22 cellular contexts compared by ENCODE assay signal in genomic region chr10:57979466-57979865, GRCh38.
DNase-seq lines count a peak whose midpoint lies in the region; ATAC-seq, FAIRE-seq and TF ChIP-seq lines count a peak whose summit lies in the region.
"Had no signal": no experiment of that assay in that cellular context is flagged by ENCODE, and none has a peak within 500 bp of the region (broad histone marks: within the 10 kb centered on the region; RNA-seq: fewer than 3 reads in every experiment).

No MANE protein-coding gene starts in this region.

- DNase-seq in SKM-1 treated with dmso at 0.1 percent for 144 hours (lab: John Stamatoyannopoulos, UW; ENCODE audit: unreplicated experiment) (peak; percentile 42), SKM-1 (lab: John Stamatoyannopoulos, UW; ENCODE audit: unreplicated experiment) (no peak), OCI-M1 (lab: John Stamatoyannopoulos, UW) (peak; percentile 42), fibroblast of pulmonary artery (ENCODE audit: low read depth) (peak; percentile 27), urothelium cell line (ENCODE audit: low spot score) (peak; percentile 48), type B pancreatic cell (ENCODE audit: extremely low spot score, unreplicated experiment) (no peak)
- DNase-seq: activated CD8-positive, alpha-beta memory T cell treated with anti-CD3 and anti-CD28 coated beads, Interleukin-2, amount 10 ng/mL, durations not matched to agents 7 days and 5 days; amygdala; CD4-positive, alpha-beta T cell; NCI-H1092 treated with DMSO at 0.1 percent for 48 hours; NCI-H2171; NK-92 treated with Interleukin-12 subunit alpha and Interleukin-12 subunit beta, amount 100 ng/mL, for 24 hours; SHP77 treated with DMSO at 0.1 percent for 48 hours; stimulated activated naive CD8-positive, alpha-beta T cell treated with anti-CD3 and anti-CD28 coated beads, Interleukin-15, amount 100 ng/mL, for 72 hours; T-helper 2 cell had no signal

- peaks cover 12% of the 10 kb centered on the region for H3K9me3 Mint-ChIP-seq in type B pancreatic cell

- H3K27me3 Mint-ChIP-seq in type B pancreatic cell = no peaks in the 10 kb centered on the region
- H3K27me3 Mint-ChIP-seq: activated CD8-positive, alpha-beta memory T cell treated with anti-CD3 and anti-CD28 coated beads, Interleukin-2, amount 10 ng/mL, durations not matched to agents 7 days and 5 days; CD4-positive, alpha-beta T cell; memory B cell; stimulated activated naive CD8-positive, alpha-beta T cell treated with anti-CD3 and anti-CD28 coated beads, Interleukin-15, amount 100 ng/mL, for 72 hours had no signal

- H3K36me3 Mint-ChIP-seq in type B pancreatic cell = no peaks in the 10 kb centered on the region
- H3K36me3 Mint-ChIP-seq: activated CD8-positive, alpha-beta memory T cell treated with anti-CD3 and anti-CD28 coated beads, Interleukin-2, amount 10 ng/mL, durations not matched to agents 7 days and 5 days; memory B cell had no signal

- no peak for TF ChIP-seq CTCF in fibroblast of pulmonary artery (IDR thresholded peaks at IDR 0.05; ENCODE audit: low read length, missing control alignments)
- TF ChIP-seq CTCF in type B pancreatic cell (conservative IDR thresholded peaks at IDR 0.05) = no peak

- H3K4me3 ChIP-seq in fibroblast of pulmonary artery (replicated peaks; ENCODE audit: low read depth, low read length) = no peak overlapping the region
- H3K4me3 ChIP-seq: gastroesophageal sphincter had no signal

- H3K27ac Mint-ChIP-seq in type B pancreatic cell = no peak overlapping the region
- H3K27ac Mint-ChIP-seq: activated CD8-positive, alpha-beta memory T cell treated with anti-CD3 and anti-CD28 coated beads, Interleukin-2, amount 10 ng/mL, durations not matched to agents 7 days and 5 days; CD4-positive, alpha-beta T cell; memory B cell; stimulated activated naive CD8-positive, alpha-beta T cell treated with anti-CD3 and anti-CD28 coated beads, Interleukin-15, amount 100 ng/mL, for 72 hours had no signal

- FAIRE-seq in urothelium cell line (lab: Jason Lieb, UNC) = no peak
- FAIRE-seq: endothelial cell of umbilical vein had no signal

- no peak overlapping the region for H3K4me3 Mint-ChIP-seq in type B pancreatic cell
- H3K4me3 Mint-ChIP-seq: activated CD8-positive, alpha-beta memory T cell treated with anti-CD3 and anti-CD28 coated beads, Interleukin-2, amount 10 ng/mL, durations not matched to agents 7 days and 5 days; CD4-positive, alpha-beta T cell; memory B cell; neural crest cell; stimulated activated naive CD8-positive, alpha-beta T cell treated with anti-CD3 and anti-CD28 coated beads, Interleukin-15, amount 100 ng/mL, for 72 hours had no signal

- no peak for ATAC-seq in GM21717 (IDR thresholded peaks at IDR 0.05; ENCODE audit: unreplicated experiment)
- ATAC-seq in GM19023 (IDR thresholded peaks at IDR 0.05; ENCODE audit: unreplicated experiment) = no peak
- ATAC-seq: activated CD4-positive, CD25-positive, alpha-beta regulatory T cell treated with anti-CD3 and anti-CD28 coated beads, Interleukin-2, amount 50 U/mL, for 24 hours; activated CD8-positive, alpha-beta memory T cell treated with anti-CD3 and anti-CD28 coated beads, Interleukin-2, amount 10 ng/mL, durations not matched to agents 7 days and 5 days; gastroesophageal sphincter; stimulated activated naive CD8-positive, alpha-beta T cell treated with anti-CD3 and anti-CD28 coated beads, Interleukin-15, amount 100 ng/mL, for 72 hours had no signal

- H3K4me1 Mint-ChIP-seq in type B pancreatic cell (ENCODE audit: unreplicated experiment) = no peaks in the 10 kb centered on the region
- H3K4me1 Mint-ChIP-seq: activated CD8-positive, alpha-beta memory T cell treated with anti-CD3 and anti-CD28 coated beads, Interleukin-2, amount 10 ng/mL, durations not matched to agents 7 days and 5 days; memory B cell; neural crest cell; stimulated activated naive CD8-positive, alpha-beta T cell treated with anti-CD3 and anti-CD28 coated beads, Interleukin-15, amount 100 ng/mL, for 72 hours had no signal

Comparison
In these comparisons a context has a peak if more than half of its experiments do, and no peak if none do; other contexts are left out.
1. DNase-seq: peak in SKM-1 treated with dmso at 0.1 percent for 144 hours (single experiment), OCI-M1 (single experiment), fibroblast of pulmonary artery (single experiment) and urothelium cell line (single experiment); none in SKM-1 (single experiment) and type B pancreatic cell (single experiment).